18 cellular contexts compared by ENCODE assay signal in genomic region chr2:233764264-233764663, GRCh38. TPM values are rescaled to one million over a fixed set of nuclear protein-coding genes. Genes with fewer than 3 reads are reported as not detected.
DNase-seq lines count a peak whose midpoint lies in the region; ATAC-seq and TF ChIP-seq lines count a peak whose summit lies in the region.
"Had no signal": no experiment of that assay in that cellular context is flagged by ENCODE, and none has a peak within 500 bp of the region (broad histone marks: within the 10 kb centered on the region; RNA-seq: fewer than 3 reads in every experiment).

No MANE protein-coding gene starts in this region.

- H3K27me3 ChIP-seq in mesenchymal stem cell (ENCODE audit: control insufficient read depth in 1 of 2, insufficient read depth in 1 of 2, low read length in 2 of 2) (peaks cover 7 to 21% of the 10 kb centered on the region in 2 experiments), upper lobe of left lung (no peaks in the 10 kb centered on the region)
- H3K27me3 ChIP-seq: cardiac muscle cell had no signal

- H3K18ac ChIP-seq in mesenchymal stem cell (ENCODE audit: low read depth in 1 of 2, low read length in 2 of 2): no peak overlapping the region

- no peak overlapping the region for H3K14ac ChIP-seq in mesenchymal stem cell (ENCODE audit: low read length in 2 of 2)

- H2AK5ac ChIP-seq in mesenchymal stem cell (ENCODE audit: low read length, severe bottlenecking): no peak overlapping the region

- TF ChIP-seq CTCF in AG09319 (IDR thresholded peaks at IDR 0.05; ENCODE audit: low read depth, low read length) (no peak), GM10248 (IDR thresholded peaks at IDR 0.05; ENCODE audit: control extremely low read depth, extremely low read depth, low read depth, missing control alignments) (no peak), GM10266 (IDR thresholded peaks at IDR 0.05; ENCODE audit: control insufficient read depth, insufficient read depth, low read depth, missing control alignments) (no peak), upper lobe of left lung (IDR thresholded peaks at IDR 0.05) (no peak)

- H3K4me3 ChIP-seq in mesenchymal stem cell (ENCODE audit: insufficient read depth in 1 of 2, low read depth in 1 of 2, low read length in 2 of 2) (no peak overlapping the region), upper lobe of left lung (no peak overlapping the region)
- H3K4me3 ChIP-seq: cardiac muscle cell had no signal

- H2BK120ac ChIP-seq in mesenchymal stem cell (ENCODE audit: low read depth, low read length): no peak overlapping the region

- H3K36me3 ChIP-seq in mesenchymal stem cell (ENCODE audit: control insufficient read depth in 1 of 2, insufficient read depth in 2 of 2, low read depth in 1 of 2, low read length in 2 of 2) (no peaks in the 10 kb centered on the region), upper lobe of left lung (no peaks in the 10 kb centered on the region)
- H3K36me3 ChIP-seq: cardiac muscle cell had no signal

- WGBS in mesenchymal stem cell: 59% methylated on average over 7 of the region's 7 CpGs
- 74 to 81% methylated on average over 7 of the region's 7 CpGs for WGBS in upper lobe of left lung, 2 donors

- H4K8ac ChIP-seq in mesenchymal stem cell (ENCODE audit: low read length): no peak overlapping the region

- H2BK5ac ChIP-seq in mesenchymal stem cell (ENCODE audit: low read depth, low read length, poor library complexity, severe bottlenecking): no peak overlapping the region

- DNase-seq in AG09319 (ENCODE audit: extremely low read depth, low read depth): peak; percentile 20
- peak; percentile 51 for DNase-seq in LHCN-M2 (ENCODE audit: low read depth)
- peak; percentile 17 for DNase-seq in dermis blood vessel endothelial cell
- DNase-seq in mesenchymal stem cell: peak; percentile 13
- DNase-seq in GM10248 (ENCODE audit: extremely low spot score): no peak
- no peak for DNase-seq in GM10266 (ENCODE audit: extremely low spot score)
- DNase-seq in upper lobe of left lung: no peak
- DNase-seq: activated CD4-positive, alpha-beta T cell treated with anti-CD3 and anti-CD28 coated beads, Interleukin-2, amount 50 U/mL, for 4 hours; CD4-positive, alpha-beta T cell; Kasumi-1; NCI-H2171; stimulated activated CD4-positive, alpha-beta T cell treated with anti-CD3 and anti-CD28 coated beads, Interleukin-2, amount 100 ng/mL, for 24 hours; T-helper 2 cell had no signal

- no peaks in the 10 kb centered on the region for H3K79me1 ChIP-seq in mesenchymal stem cell (replicated peaks; ENCODE audit: low read length, poor library complexity, severe bottlenecking)

- H4K91ac ChIP-seq in mesenchymal stem cell (ENCODE audit: low read length): no peak overlapping the region

- H3K4me2 ChIP-seq in mesenchymal stem cell (ENCODE audit: low read length, poor library complexity, severe bottlenecking): no peak overlapping the region

- TF ChIP-seq POLR2A in upper lobe of left lung (IDR thresholded peaks at IDR 0.05): no peak

- H3K9me3 ChIP-seq in mesenchymal stem cell (ENCODE audit: control insufficient read depth, low read length): no peaks in the 10 kb centered on the region
- H3K9me3 ChIP-seq in upper lobe of left lung: no peaks in the 10 kb centered on the region

- peaks cover 2% of the 10 kb centered on the region for H3K4me1 ChIP-seq in mesenchymal stem cell (ENCODE audit: control insufficient read depth, insufficient read depth, low read depth, low read length)
- no peaks in the 10 kb centered on the region for H3K4me1 ChIP-seq in upper lobe of left lung

- peak overlapping the region; percentile 28 for H3K9ac ChIP-seq in mesenchymal stem cell (ENCODE audit: low read length)

- H3K4ac ChIP-seq in mesenchymal stem cell (ENCODE audit: low read depth in 1 of 2, low read length in 2 of 2): no peak overlapping the region

- no peak for TF ChIP-seq EP300 in upper lobe of left lung (IDR thresholded peaks at IDR 0.05)

- CTCF ChIA-PET in GM10248 (lab: Yijun Ruan, JAX): no interaction called here

- no peak overlapping the region for H2BK15ac ChIP-seq in mesenchymal stem cell (ENCODE audit: low read depth, poor library complexity, severe bottlenecking)

- H3K27ac ChIP-seq in mesenchymal stem cell (ENCODE audit: low read length, poor library complexity, severe bottlenecking) (no peak overlapping the region), upper lobe of left lung (no peak overlapping the region)
- H3K27ac ChIP-seq: cardiac muscle cell had no signal

- no peak overlapping the region for H2BK12ac ChIP-seq in mesenchymal stem cell (ENCODE audit: low read length in 2 of 2)

- H3K23ac ChIP-seq in mesenchymal stem cell (ENCODE audit: low read length in 2 of 2): no peak overlapping the region

- no peak overlapping the region for H2AFZ ChIP-seq in mesenchymal stem cell (ENCODE audit: low read depth, low read length)

- no peak for ATAC-seq in HG03442 (IDR thresholded peaks at IDR 0.05; ENCODE audit: unreplicated experiment)
- no peak for ATAC-seq in upper lobe of left lung (ENCODE audit: low FRiP score in 2 of 2)
- ATAC-seq: stimulated activated effector memory CD8-positive, alpha-beta T cell treated with anti-CD3 and anti-CD28 coated beads, Interleukin-12 subunit alpha, Interleukin-12 subunit beta, amount 100 ng/mL, for 72 hours had no signal

- POLR2A ChIA-PET in GM10248 (lab: Yijun Ruan, JAX): no interaction called here

RNA-seq across cellular contexts. Expression of gene UGT1A1, which starts 4.2 kb away (rescaled TPM):
- total RNA-seq in LHCN-M2 (2014; rRNA removed) (not detected in 2 replicates), dermis blood vessel endothelial cell (not detected in 2 replicates), upper lobe of left lung (1 to 10 TPM in 2 of 6 donors, under 1 TPM in 1, not detected in 3; 0.15 to 1.4 (median 1.0) TPM)
- polyA plus RNA-seq in LHCN-M2 (2012): not detected
- not detected for polyA plus RNA-seq in mesenchymal stem cell (2013, experiment 1 of 2)
- polyA plus RNA-seq in mesenchymal stem cell (2013, experiment 2 of 2): not detected
- total RNA-seq: cardiac muscle cell; CD4-positive, alpha-beta T cell; mononuclear cell; posterior vena cava had no signal
- polyA plus RNA-seq: cardiac muscle cell had no signal

RNA-seq across cellular contexts. Expression of gene MROH2A, which starts 13.9 kb away (rescaled TPM):
- total RNA-seq in LHCN-M2 (2014; rRNA removed) (not detected in 2 replicates), dermis blood vessel endothelial cell (not detected in 2 replicates), upper lobe of left lung (not detected)
- polyA plus RNA-seq in LHCN-M2 (2012): not detected
- not detected for polyA plus RNA-seq in mesenchymal stem cell (2013, experiment 1 of 2)
- polyA plus RNA-seq in mesenchymal stem cell (2013, experiment 2 of 2): not detected
- total RNA-seq: CD4-positive, alpha-beta T cell; mononuclear cell; posterior vena cava had no signal
- polyA plus RNA-seq: cardiac muscle cell had no signal

RNA-seq across cellular contexts. Expression of gene UGT1A3, which starts 35.4 kb away (rescaled TPM):
- total RNA-seq in LHCN-M2 (2014; rRNA removed) (not detected in 2 replicates), dermis blood vessel endothelial cell (not detected in 2 replicates), upper lobe of left lung (under 1 TPM in 1 of 6 donors, not detected in 5; 0.30 TPM)
- not detected for polyA plus RNA-seq in LHCN-M2 (2012)
- polyA plus RNA-seq in mesenchymal stem cell (2013, experiment 1 of 2): not detected
- not detected for polyA plus RNA-seq in mesenchymal stem cell (2013, experiment 2 of 2)
- total RNA-seq: cardiac muscle cell; CD4-positive, alpha-beta T cell; mononuclear cell; posterior vena cava had no signal
- polyA plus RNA-seq: cardiac muscle cell had no signal

RNA-seq across cellular contexts. Expression of gene UGT1A4, which starts 45.7 kb away (rescaled TPM):
- total RNA-seq in LHCN-M2 (2014; rRNA removed): not detected in 2 replicates
- polyA plus RNA-seq in LHCN-M2 (2012): not detected
- total RNA-seq in dermis blood vessel endothelial cell: 0.09 TPM in 1 of 2 replicates, not detected in the other
- polyA plus RNA-seq in mesenchymal stem cell (2013, experiment 1 of 2): not detected
- not detected for polyA plus RNA-seq in mesenchymal stem cell (2013, experiment 2 of 2)
- under 1 TPM in 4 of 6 donors, not detected in 2; 0.14 to 0.69 (median 0.27) TPM for total RNA-seq in upper lobe of left lung
- total RNA-seq: cardiac muscle cell; CD4-positive, alpha-beta T cell; mononuclear cell; posterior vena cava had no signal
- polyA plus RNA-seq: cardiac muscle cell had no signal

RNA-seq across cellular contexts. Expression of gene UGT1A5, which starts 51.6 kb away (rescaled TPM):
- total RNA-seq in LHCN-M2 (2014; rRNA removed) (not detected in 2 replicates), dermis blood vessel endothelial cell (not detected in 2 replicates), upper lobe of left lung (1 to 10 TPM in 1 of 6 donors, not detected in 5; 1.0 TPM)
- polyA plus RNA-seq in LHCN-M2 (2012): not detected
- not detected for polyA plus RNA-seq in mesenchymal stem cell (2013, experiment 1 of 2)
- not detected for polyA plus RNA-seq in mesenchymal stem cell (2013, experiment 2 of 2)
- total RNA-seq: cardiac muscle cell; CD4-positive, alpha-beta T cell; mononuclear cell; posterior vena cava had no signal
- polyA plus RNA-seq: cardiac muscle cell had no signal

Comparison
In these comparisons a context has a peak if more than half of its experiments do, and no peak if none do; other contexts are left out.
1. DNase-seq: peak in AG09319 (single experiment), LHCN-M2 (single experiment), dermis blood vessel endothelial cell (single experiment) and mesenchymal stem cell (single experiment); none in GM10248 (single experiment), GM10266 (single experiment) and upper lobe of left lung (0 of 2).